ENCODE assay signal across 9 cellular contexts in genomic region chr16:57598437-57598836, GRCh38. TPM values are rescaled to one million over a fixed set of nuclear protein-coding genes. Genes with fewer than 3 reads are reported as not detected.
"Had no signal": no experiment of that assay in that cellular context is flagged by ENCODE, and none has a peak within 500 bp of the region (broad histone marks: within the 10 kb centered on the region; RNA-seq: fewer than 3 reads in every experiment).

No MANE protein-coding gene starts in this region.

- ATAC-seq: HCT116, HepG2 had no signal

- H3K27ac Mint-ChIP-seq: HFFc6, IgD-negative memory B cell had no signal

- DNase-seq: GM23248, GOT3, H7, HFFc6 had no signal

- H3K4me3 Mint-ChIP-seq: HFFc6 had no signal

RNA-seq across cellular contexts. Expression of gene ADGRG5, which starts 56.0 kb away (rescaled TPM):
- total RNA-seq: GM23248, H4, HepG2, HFFc6, HT1080 had no signal
- polyA plus RNA-seq: HepG2 had no signal
